Comparison of ENCODE assay signal across 23 cellular contexts in the genomic region with DNA sequence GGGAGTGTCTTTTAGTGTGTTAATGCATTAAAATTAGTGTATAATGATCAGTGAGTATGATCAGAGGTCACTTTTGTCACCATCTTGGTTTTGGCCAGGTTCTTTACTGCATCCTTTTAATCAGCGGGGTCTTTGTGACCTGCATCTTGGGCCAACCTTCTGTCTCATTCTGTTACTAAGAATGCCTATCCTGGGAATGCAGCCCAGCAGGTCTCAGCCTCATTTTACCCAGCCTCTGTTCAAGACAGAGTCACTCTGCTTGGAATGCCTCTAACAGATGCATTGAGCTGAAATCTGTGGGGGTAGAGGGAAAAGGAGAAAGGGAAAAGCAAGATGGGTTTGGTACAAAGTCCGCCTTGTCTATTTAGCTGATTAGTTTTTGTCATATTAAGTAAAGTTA. TPM values are rescaled to one million over a fixed set of nuclear protein-coding genes. Genes with fewer than 3 reads are reported as not detected.
A peak's percentile ranks its signal among the peaks of the same experiment; 100 is the strongest.
DNase-seq lines count a peak whose midpoint lies in the region; ATAC-seq and TF ChIP-seq lines count a peak whose summit lies in the region.
"Had no signal": no experiment of that assay in that cellular context is flagged by ENCODE, and none has a peak within 500 bp of the region (broad histone marks: within the 10 kb centered on the region; RNA-seq: fewer than 3 reads in every experiment).

No MANE protein-coding gene starts in this region.

- H3K4me1 Mint-ChIP-seq in T-helper 17 cell = peaks cover 11% of the 10 kb centered on the region
- H3K4me1 Mint-ChIP-seq in neural crest cell = peaks cover 11% of the 10 kb centered on the region
- peaks cover 6% of the 10 kb centered on the region for H3K4me1 Mint-ChIP-seq in type B pancreatic cell (ENCODE audit: unreplicated experiment)

- H3K27me3 Mint-ChIP-seq in T-helper 17 cell (peaks cover 17% of the 10 kb centered on the region), neural crest cell (ENCODE audit: low read depth) (peaks cover 3% of the 10 kb centered on the region), type B pancreatic cell (no peaks in the 10 kb centered on the region)

- H3K9me3 ChIP-seq in T-helper 17 cell (ENCODE audit: control insufficient read depth, low read length, poor library complexity, severe bottlenecking) = no peaks in the 10 kb centered on the region
- H3K9me3 ChIP-seq: BE2C, BLaER1 had no signal

- peak overlapping the region; percentile 29 for H3K27ac Mint-ChIP-seq in T-helper 17 cell
- H3K27ac Mint-ChIP-seq in neural crest cell (ENCODE audit: unreplicated experiment) = no peak overlapping the region
- H3K27ac Mint-ChIP-seq in type B pancreatic cell = no peak overlapping the region
- H3K27ac Mint-ChIP-seq: CD4-positive, alpha-beta memory T cell; CD4-positive, CD25-positive, alpha-beta regulatory T cell had no signal

- no peak for TF ChIP-seq CTCF in neural crest cell (conservative IDR thresholded peaks at IDR 0.05)
- no peak for TF ChIP-seq CTCF in type B pancreatic cell (conservative IDR thresholded peaks at IDR 0.05)

- H3K9me3 Mint-ChIP-seq in neural crest cell (no peaks in the 10 kb centered on the region), type B pancreatic cell (no peaks in the 10 kb centered on the region)
- H3K9me3 Mint-ChIP-seq: CD4-positive, alpha-beta memory T cell; CD4-positive, CD25-positive, alpha-beta regulatory T cell; CD8-positive, alpha-beta memory T cell had no signal

- ATAC-seq in T-helper 17 cell (no peak), GM18520 (IDR thresholded peaks at IDR 0.05; ENCODE audit: unreplicated experiment) (no peak)

- no peak overlapping the region for H3K4me3 Mint-ChIP-seq in T-helper 17 cell
- H3K4me3 Mint-ChIP-seq in neural crest cell = peak overlapping the region; percentile 44
- H3K4me3 Mint-ChIP-seq in type B pancreatic cell = peak overlapping the region; percentile 17
- H3K4me3 Mint-ChIP-seq: CD14-positive monocyte; CD4-positive, alpha-beta memory T cell had no signal

- H3K36me3 Mint-ChIP-seq in T-helper 17 cell (ENCODE audit: low read depth) = no peaks in the 10 kb centered on the region
- no peaks in the 10 kb centered on the region for H3K36me3 Mint-ChIP-seq in neural crest cell (ENCODE audit: low read depth)
- no peaks in the 10 kb centered on the region for H3K36me3 Mint-ChIP-seq in type B pancreatic cell
- H3K36me3 Mint-ChIP-seq: CD4-positive, CD25-positive, alpha-beta regulatory T cell had no signal

- DNase-seq in T-helper 17 cell (no peak), neural crest cell (ENCODE audit: low read depth, low spot score) (no peak), type B pancreatic cell (ENCODE audit: extremely low spot score, unreplicated experiment) (no peak), SK-N-DZ (ENCODE audit: low spot score) (no peak), NCI-H774 (lab: John Stamatoyannopoulos, UW) (no peak)
- DNase-seq: 8988T; ACHN; BE2C; C1 segment of cervical spinal cord; CD4-positive, alpha-beta memory T cell; CD4-positive, CD25-positive, alpha-beta regulatory T cell; CD8-positive, alpha-beta memory T cell; COR-L47; DMS 273 treated with DMSO at 0.1 percent for 48 hours; DMS153; DMS53; DMS79; DND-41; EL; GF-D8 had no signal

RNA-seq across cellular contexts. Expression of a gene that starts 5.3 kb away (rescaled TPM):
- 10 to 100 TPM; 48.5 to 66.2 TPM for total RNA-seq in T-helper 17 cell
- 54.4 and 60.0 TPM in 2 replicates for total RNA-seq in neural crest cell
- 30.9 and 46.7 TPM in 2 replicates for total RNA-seq in type B pancreatic cell (ENCODE audit: low replicate concordance)
- 82.0 and 88.4 TPM in 2 replicates for polyA plus RNA-seq in SK-N-DZ (2014; cell fraction: cytosol; rRNA removed)
- 17.1 and 24.0 TPM in 2 replicates for polyA plus RNA-seq in SK-N-DZ (2014; cell fraction: nucleus; rRNA removed)

RNA-seq across cellular contexts. Expression of a gene that starts 52.9 kb away (rescaled TPM):
- 10 to 100 TPM; 36.5 to 39.0 TPM for total RNA-seq in T-helper 17 cell
- 0.43 TPM in 1 of 2 replicates, not detected in the other for total RNA-seq in neural crest cell
- total RNA-seq in type B pancreatic cell (ENCODE audit: low replicate concordance) = 6.7 and 9.2 TPM in 2 replicates
- 0.74 and 1.9 TPM in 2 replicates for polyA plus RNA-seq in SK-N-DZ (2014; cell fraction: cytosol; rRNA removed)
- polyA plus RNA-seq in SK-N-DZ (2014; cell fraction: nucleus; rRNA removed) = 0.30 and 0.92 TPM in 2 replicates

RNA-seq across cellular contexts. Expression of a gene that starts 59.4 kb away (rescaled TPM):
- total RNA-seq in T-helper 17 cell = 1 to 10 TPM; 2.2 to 2.4 TPM
- 2.7 TPM in 2 replicates for total RNA-seq in neural crest cell
- total RNA-seq in type B pancreatic cell (ENCODE audit: low replicate concordance) = 7.2 and 12.5 TPM in 2 replicates
- 0.97 and 1.0 TPM in 2 replicates for polyA plus RNA-seq in SK-N-DZ (2014; cell fraction: cytosol; rRNA removed)
- polyA plus RNA-seq in SK-N-DZ (2014; cell fraction: nucleus; rRNA removed) = 0.98 and 1.5 TPM in 2 replicates
